Comparison of ENCODE assay signal across 36 cellular contexts in genomic region chr11:2422461-2423156, GRCh38. TPM values are rescaled to one million over a fixed set of nuclear protein-coding genes. Genes with fewer than 3 reads are reported as not detected.
"Had no signal": no experiment of that assay in that cellular context is flagged by ENCODE, and none has a peak within 500 bp of the region (broad histone marks: within the 10 kb centered on the region; RNA-seq: fewer than 3 reads in every experiment).

No MANE protein-coding gene starts in this region.

- H3K27ac ChIP-seq: adrenal gland, ascending aorta, cardiac muscle cell, VCaP had no signal

- H3K9me3 ChIP-seq: adrenal gland, ascending aorta had no signal

- H3K27me3 ChIP-seq: adrenal gland, ascending aorta, cardiac muscle cell had no signal

- H3K4me3 ChIP-seq: adrenal gland, ascending aorta, cardiac muscle cell had no signal

- DNase-seq: activated B cell treated with CpG ODN at 0.5 μM for 24 hours; activated CD4-positive, alpha-beta memory T cell treated with anti-CD3 and anti-CD28 coated beads for 36 hours; activated CD4-positive, alpha-beta T cell treated with anti-CD3 and anti-CD28 coated beads for 4 hours; activated CD4-positive, alpha-beta T cell treated with anti-CD3 and anti-CD28 coated beads, Interleukin-2, amount 10 ng/mL, durations not matched to agents 24 days and 14 days; activated CD4-positive, alpha-beta T cell treated with anti-CD3 and anti-CD28 coated beads, Interleukin-2, amount 50 U/mL, for 1 hour; activated CD4-positive, alpha-beta T cell treated with anti-CD3 and anti-CD28 coated beads, Interleukin-2, amount 50 U/mL, for 4 hours; activated CD4-positive, CD25-positive, alpha-beta regulatory T cell treated with anti-CD3 and anti-CD28 coated beads, Interleukin-2, amount 50 U/mL, for 72 hours; activated CD8-positive, alpha-beta memory T cell treated with anti-CD3 and anti-CD28 coated beads, Interleukin-2, amount 50 U/mL, for 4 hours; activated CD8-positive, alpha-beta T cell treated with anti-CD3 and anti-CD28 coated beads for 36 hours; activated effector memory CD4-positive, alpha-beta T cell treated with anti-CD3 and anti-CD28 coated beads, Interleukin-2, amount 50 U/mL, for 16 hours; activated gamma-delta T cell treated with Interleukin-2 at 50 U/mL for 16 hours; activated naive CD4-positive, alpha-beta T cell; activated naive CD4-positive, alpha-beta T cell treated with anti-CD3 and anti-CD28 coated beads for 36 hours; activated naive CD4-positive, alpha-beta T cell treated with anti-CD3 and anti-CD28 coated beads, Interleukin-2, amount 50 U/mL, for 16 hours; activated naive CD8-positive, alpha-beta T cell treated with anti-CD3 and anti-CD28 coated beads for 36 hours; activated T-cell treated with anti-CD3 and anti-CD28 coated beads for 4 hours; activated T-cell treated with anti-CD3 and anti-CD28 coated beads, Interleukin-2, amount 50 U/mL, for 1 hour; activated T-cell treated with anti-CD3 and anti-CD28 coated beads, Interleukin-2, amount 50 U/mL, for 4 hours; activated T-cell treated with anti-CD3 and anti-CD28 coated beads, Interleukin-2, amount 50 U/mL, for 72 hours; adrenal gland; amygdala; anterior cingulate cortex; central memory CD4-positive, alpha-beta T cell; SW 1271; T-helper 1 cell; T-helper 2 cell; T-helper 9 cell had no signal

- H3K36me3 ChIP-seq: adrenal gland, ascending aorta, cardiac muscle cell had no signal

- ATAC-seq: activated CD8-positive, alpha-beta T cell treated with anti-CD3 and anti-CD28 coated beads for 36 hours; activated naive CD4-positive, alpha-beta T cell treated with anti-CD3 and anti-CD28 coated beads, Interleukin-2, amount 50 U/mL, for 72 hours; activated T-cell treated with anti-CD3 and anti-CD28 coated beads, Interleukin-2, amount 50 U/mL, for 4 hours; activated T-cell treated with anti-CD3 and anti-CD28 coated beads, Interleukin-2, amount 50 U/mL, for 72 hours; activated T-helper 17 cell treated with anti-CD3 and anti-CD28 coated beads, Interleukin-2, amount 50 U/mL, for 72 hours had no signal

- FAIRE-seq: bronchial epithelial cell, TTC549 had no signal

RNA-seq across cellular contexts. Expression of gene TRPM5, which starts 21.7 kb away (rescaled TPM):
- total RNA-seq: activated B cell treated with CpG ODN at 0.5 μM for 24 hours; activated CD4-positive, alpha-beta memory T cell treated with anti-CD3 and anti-CD28 coated beads for 36 hours; activated CD4-positive, alpha-beta T cell treated with anti-CD3 and anti-CD28 coated beads, Interleukin-2, amount 10 ng/mL, durations not matched to agents 24 days and 14 days; activated CD8-positive, alpha-beta memory T cell treated with anti-CD3 and anti-CD28 coated beads for 36 hours; activated CD8-positive, alpha-beta T cell treated with anti-CD3 and anti-CD28 coated beads for 36 hours; activated naive CD4-positive, alpha-beta T cell treated with anti-CD3 and anti-CD28 coated beads for 36 hours; activated naive CD4-positive, alpha-beta T cell treated with anti-CD3 and anti-CD28 coated beads, Interleukin-2, amount 50 U/mL, for 72 hours; activated naive CD8-positive, alpha-beta T cell treated with anti-CD3 and anti-CD28 coated beads for 36 hours; activated T-cell treated with anti-CD3 and anti-CD28 coated beads, Interleukin-2, amount 50 U/mL, for 4 hours; activated T-helper 1 cell treated with anti-CD3 and anti-CD28 coated beads, Interleukin-12 subunit alpha, Interleukin-12 subunit beta, Interleukin-2, Interleukin-4 antibody, amounts not matched to agents 30 ng/mL and 10 ng/mL and 1 ng/mL, durations not matched to agents 14 hours and 24 hours and 36 hours; activated T-helper 17 cell treated with anti-CD3 and anti-CD28 coated beads, Interleukin-2, amount 50 U/mL, for 72 hours; ascending aorta; bronchial epithelial cell had no signal
